ENCODE assay signal across 7 cellular contexts in genomic region chr19:44025217-44025936, GRCh38. TPM values are rescaled to one million over a fixed set of nuclear protein-coding genes. Genes with fewer than 3 reads are reported as not detected.
DNase-seq lines count a peak whose midpoint lies in the region; ATAC-seq and TF ChIP-seq lines count a peak whose summit lies in the region.

Gene ZNF222, plus strand, starts transcription at chr19:44025379. Its CDS starts 58 bp downstream, at chr19:44025437.

- H3K4me3 Mint-ChIP-seq in activated B cell treated with CpG ODN at 0.5 μM for 24 hours: peak within 1 kb of the TSS; percentile 98
- peak within 1 kb of the TSS; percentile 99 for H3K4me3 Mint-ChIP-seq in central memory CD8-positive, alpha-beta T cell

- H3K9me3 Mint-ChIP-seq in activated B cell treated with CpG ODN at 0.5 μM for 24 hours: peaks cover 39% of the 10 kb centered on the region
- peaks cover 17% of the 10 kb centered on the region for H3K9me3 Mint-ChIP-seq in central memory CD8-positive, alpha-beta T cell

- DNase-seq in NCI-H2171 treated with DMSO at 0.1 percent for 48 hours (lab: John Stamatoyannopoulos, UW): peak; percentile 85
- peak; percentile 57 for DNase-seq in activated B cell treated with CpG ODN at 0.5 μM for 24 hours
- DNase-seq in central memory CD8-positive, alpha-beta T cell (ENCODE audit: low spot score in 2 of 2): peak; percentile 26 to 54
- peak; percentile 93 for DNase-seq in iris pigment epithelial cell (ENCODE audit: low read depth)
- DNase-seq in stimulated activated CD4-positive, alpha-beta T cell treated with anti-CD3 and anti-CD28 coated beads, Interleukin-12 subunit alpha, Interleukin-12 subunit beta, amount 100 ng/mL, for 24 hours (ENCODE audit: low read depth in 2 of 2): peak; percentile 55 to 65

- H3K36me3 Mint-ChIP-seq in activated B cell treated with CpG ODN at 0.5 μM for 24 hours (ENCODE audit: low read depth): peaks cover 49% of the 10 kb centered on the region
- peaks cover 21% of the 10 kb centered on the region for H3K36me3 Mint-ChIP-seq in central memory CD8-positive, alpha-beta T cell (ENCODE audit: insufficient read depth)

- CTCF ChIA-PET in activated B cell treated with CpG ODN at 0.5 μM for 24 hours (lab: Charles Lee): no interaction called here

- ATAC-seq in GM18511 (IDR thresholded peaks at IDR 0.05; ENCODE audit: unreplicated experiment): peak; percentile 100
- ATAC-seq in HG02981 (IDR thresholded peaks at IDR 0.05; ENCODE audit: unreplicated experiment): peak; percentile 97
- ATAC-seq in activated B cell treated with CpG ODN at 0.5 μM for 24 hours (ENCODE audit: low read depth): peak; percentile 99
- peak; percentile 99 for ATAC-seq in central memory CD8-positive, alpha-beta T cell (replicated peaks; ENCODE audit: extremely low read depth, poor library complexity, severe bottlenecking)

- TF ChIP-seq CTCF in activated B cell treated with CpG ODN at 0.5 μM for 24 hours (IDR thresholded peaks at IDR 0.05): no peak

- H3K4me1 Mint-ChIP-seq in activated B cell treated with CpG ODN at 0.5 μM for 24 hours: peaks cover 18% of the 10 kb centered on the region
- H3K4me1 Mint-ChIP-seq in central memory CD8-positive, alpha-beta T cell: peaks cover 26% of the 10 kb centered on the region

- peak within 1 kb of the TSS; percentile 85 for H3K27ac Mint-ChIP-seq in activated B cell treated with CpG ODN at 0.5 μM for 24 hours
- peak within 1 kb of the TSS; percentile 94 for H3K27ac Mint-ChIP-seq in central memory CD8-positive, alpha-beta T cell (ENCODE audit: low read depth)

- POLR2A ChIA-PET in activated B cell treated with CpG ODN at 0.5 μM for 24 hours (lab: Charles Lee): interaction anchor here (0.8 kb wide), 2 partner anchors 88 to 90 kb away, joined by 4 to 5 read pairs; partner anchors contain the start of genes ZNF225 and ZNF45

- intact Hi-C loops in activated B cell treated with CpG ODN at 0.5 μM for 24 hours (cut with micrococcal nuclease): loop anchor here (1.0 to 2.0 kb wide), 4 partner anchors 23 to 182 kb away; partner anchors contain the start of genes ZNF224, ZNF230 and ZNF284

- peaks cover 6% of the 10 kb centered on the region for H3K27me3 Mint-ChIP-seq in activated B cell treated with CpG ODN at 0.5 μM for 24 hours
- H3K27me3 Mint-ChIP-seq in central memory CD8-positive, alpha-beta T cell: peaks cover 15% of the 10 kb centered on the region

RNA-seq across cellular contexts. Expression of gene ZNF222, which starts in this region (rescaled TPM):
- total RNA-seq in activated B cell treated with CpG ODN at 0.5 μM for 24 hours: 6.0 and 6.7 TPM in 2 replicates

Comparison
In these comparisons a context has a peak if more than half of its experiments do, and no peak if none do; other contexts are left out.
1. Peak in every context shown above with its lines: DNase-seq and ATAC-seq.
2. DNase-seq: peak in every context shown above with its lines; median percentile 93 in iris pigment epithelial cell; 85 in NCI-H2171 treated with DMSO at 0.1 percent for 48 hours; 60 in stimulated activated CD4-positive, alpha-beta T cell treated with anti-CD3 and anti-CD28 coated beads, Interleukin-12 subunit alpha, Interleukin-12 subunit beta, amount 100 ng/mL, for 24 hours; 57 in activated B cell treated with CpG ODN at 0.5 μM for 24 hours; 40 in central memory CD8-positive, alpha-beta T cell.